1 cellular context compared by ENCODE assay signal in the genomic region with DNA sequence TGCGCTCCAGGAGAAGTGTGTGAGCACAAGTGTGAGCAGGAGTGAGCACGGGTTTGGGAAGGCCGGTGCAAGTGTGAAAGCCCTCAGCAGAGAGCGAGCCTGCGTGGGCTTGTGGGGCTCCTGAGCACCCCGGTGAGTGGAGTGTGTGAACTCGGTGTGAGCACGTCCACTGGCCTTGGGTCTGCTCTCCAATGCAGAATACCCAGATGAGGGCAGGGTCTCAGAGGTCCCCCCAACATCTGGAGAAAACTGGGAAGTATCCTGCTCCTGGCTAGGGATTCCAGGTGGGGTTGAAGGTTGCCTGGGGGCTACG.
TF ChIP-seq lines count a peak whose summit lies in the region.

No MANE protein-coding gene starts in this region.

TF ChIP-seq in GM12878, 131 proteins besides CTCF, POLR2A, EP300 and RAD21:
- TF ChIP-seq BACH1 (IDR thresholded peaks at IDR 0.05; ENCODE audit: borderline replicate concordance) (0 out of 2 replicates have a peak, but pooled peaks have one; percentile 43), YBX1 (IDR thresholded peaks at IDR 0.05) (no peak), POLR2AphosphoS5 (IDR thresholded peaks at IDR 0.05; ENCODE audit: low read length) (0 out of 2 replicates have a peak, but pooled peaks have one; percentile 14)
- TF ChIP-seq, protein P1, sequence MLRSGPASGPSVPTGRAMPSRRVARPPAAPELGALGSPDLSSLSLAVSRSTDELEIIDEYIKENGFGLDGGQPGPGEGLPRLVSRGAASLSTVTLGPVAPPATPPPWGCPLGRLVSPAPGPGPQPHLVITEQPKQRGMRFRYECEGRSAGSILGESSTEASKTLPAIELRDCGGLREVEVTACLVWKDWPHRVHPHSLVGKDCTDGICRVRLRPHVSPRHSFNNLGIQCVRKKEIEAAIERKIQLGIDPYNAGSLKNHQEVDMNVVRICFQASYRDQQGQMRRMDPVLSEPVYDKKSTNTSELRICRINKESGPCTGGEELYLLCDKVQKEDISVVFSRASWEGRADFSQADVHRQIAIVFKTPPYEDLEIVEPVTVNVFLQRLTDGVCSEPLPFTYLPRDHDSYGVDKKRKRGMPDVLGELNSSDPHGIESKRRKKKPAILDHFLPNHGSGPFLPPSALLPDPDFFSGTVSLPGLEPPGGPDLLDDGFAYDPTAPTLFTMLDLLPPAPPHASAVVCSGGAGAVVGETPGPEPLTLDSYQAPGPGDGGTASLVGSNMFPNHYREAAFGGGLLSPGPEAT (IDR thresholded peaks at IDR 0.05; ENCODE audit: low read depth) = 0 out of 2 replicates have a peak, but pooled peaks have one; percentile 8
